20 cellular contexts compared by ENCODE assay signal in the genomic region with DNA sequence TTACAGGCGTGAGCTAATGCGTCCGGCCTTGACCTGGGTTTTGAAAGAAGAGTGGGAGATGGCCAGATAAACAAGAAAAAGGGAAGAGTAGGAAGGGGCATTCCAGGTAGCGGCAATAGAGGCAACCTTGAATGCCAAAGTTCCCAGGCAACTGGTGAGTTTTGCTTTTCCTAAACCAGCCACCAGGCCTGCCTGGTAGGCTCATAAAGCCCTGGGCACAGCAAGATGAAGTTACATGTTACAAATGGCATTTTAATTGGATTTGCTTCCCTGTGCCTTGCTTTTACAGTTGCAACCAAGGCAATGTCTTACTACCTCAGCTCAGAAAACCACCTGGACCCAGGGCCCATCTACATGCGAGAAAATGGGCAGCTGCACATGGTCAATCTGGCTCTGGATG. TPM values are rescaled to one million over a fixed set of nuclear protein-coding genes. Genes with fewer than 3 reads are reported as not detected.
DNase-seq lines count a peak whose midpoint lies in the region; ATAC-seq and TF ChIP-seq lines count a peak whose summit lies in the region.
"Had no signal": no experiment of that assay in that cellular context is flagged by ENCODE, and none has a peak within 500 bp of the region (broad histone marks: within the 10 kb centered on the region; RNA-seq: fewer than 3 reads in every experiment).

No MANE protein-coding gene starts in this region.

- CTCF ChIA-PET in RWPE1 (lab: Yijun Ruan, JAX) = no interaction called here

- H3K4me2 ChIP-seq in H9 (ENCODE audit: insufficient read depth, insufficient read length, low read length) = no peak overlapping the region

- no peak overlapping the region for H3K18ac ChIP-seq in H9 (ENCODE audit: insufficient read length, low read depth, low read length)

- no peak overlapping the region for H4K5ac ChIP-seq in H9 (ENCODE audit: insufficient read length, low read depth, low read length)

- no peak overlapping the region for H3K14ac ChIP-seq in H9 (ENCODE audit: insufficient read depth, low read length)

- H3K27ac Mint-ChIP-seq in H9 (peak overlapping the region; percentile 65 to 92 (median 68); a peak in 4 of 7 replicates), brain (peak overlapping the region in 4 of 5 experiments; percentile 58 to 92 (median 84)), nephron (peak overlapping the region in 2 of 3 experiments; percentile 19 to 25)
- H3K27ac Mint-ChIP-seq: HFFc6, IgD-negative memory B cell had no signal

- no peak overlapping the region for H3K56ac ChIP-seq in H9 (ENCODE audit: insufficient read length, low read depth, low read length)

- H4K20me1 ChIP-seq in H9 (ENCODE audit: control insufficient read depth, insufficient read depth, insufficient read length) = no peaks in the 10 kb centered on the region

- no peak overlapping the region for H4K91ac ChIP-seq in H9 (ENCODE audit: insufficient read length, low read depth, low read length)

- H3K23ac ChIP-seq in H9 (ENCODE audit: insufficient read length, low read depth, low read length) = no peak overlapping the region

- H2BK120ac ChIP-seq in H9 (ENCODE audit: low read depth, low read length, poor library complexity, severe bottlenecking) = no peak overlapping the region

- no peak overlapping the region for H2BK5ac ChIP-seq in H9 (ENCODE audit: insufficient read length, low read length)

- no peak for TF ChIP-seq CTCF in H9 (conservative IDR thresholded peaks at IDR 0.05)
- TF ChIP-seq CTCF in RWPE1 (conservative IDR thresholded peaks at IDR 0.05; ENCODE audit: low read depth) = no peak
- TF ChIP-seq CTCF in brain (conservative IDR thresholded peaks at IDR 0.05) = no peak
- TF ChIP-seq CTCF in nephron (IDR thresholded peaks at IDR 0.05; ENCODE audit: unreplicated experiment in 3 of 3) = no peak
- no peak for TF ChIP-seq CTCF in GM13976 (IDR thresholded peaks at IDR 0.05; ENCODE audit: borderline replicate concordance, control extremely low read depth, extremely low read depth, insufficient read depth, missing control alignments)

- no peaks in the 10 kb centered on the region for H3K27me3 ChIP-seq in H9 (ENCODE audit: insufficient read depth, low read length)

- H3K9me3 Mint-ChIP-seq in H9 = no peaks in the 10 kb centered on the region
- no peaks in the 10 kb centered on the region for H3K9me3 Mint-ChIP-seq in brain
- H3K9me3 Mint-ChIP-seq in nephron = no peaks in the 10 kb centered on the region
- H3K9me3 Mint-ChIP-seq: HFFc6, IgD-negative memory B cell had no signal

- no peak overlapping the region for H2BK15ac ChIP-seq in H9 (ENCODE audit: low read depth, low read length)

- in situ Hi-C loops in GM13976 (cut with MboI; ENCODE audit: low sequenced_read_pairs, unreplicated experiment) = no loop called here

- no peak overlapping the region for H3K9ac ChIP-seq in H9 (ENCODE audit: extremely low read depth, insufficient read length, low read length)

- no peak overlapping the region for H2AK5ac ChIP-seq in H9 (ENCODE audit: insufficient read length, low read length)

- peaks cover 5% of the 10 kb centered on the region for H3K4me1 ChIP-seq in H9 (ENCODE audit: insufficient read depth, low read length)

- H2AFZ ChIP-seq in H9 (ENCODE audit: low read length) = no peak overlapping the region

- H3K27ac ChIP-seq in H9 (ENCODE audit: insufficient read length, low read depth, low read length) (no peak overlapping the region), RWPE1 (peak overlapping the region; percentile 34)
- H3K27ac ChIP-seq: C4-2B, HL-60 had no signal

- no peaks in the 10 kb centered on the region for H3K9me3 ChIP-seq in H9 (ENCODE audit: control insufficient read depth, low read depth, low read length)

- DNase-seq in H9 (no peak), RWPE1 (ENCODE audit: low spot score) (no peak), cortex of kidney (lab: John Stamatoyannopoulos, UW) (no peak), GM13976 (ENCODE audit: low spot score) (no peak)
- DNase-seq: DMS79 treated with DMSO at 0.1 percent for 48 hours, HFFc6, Kasumi-1, NCI-H1105, NCI-H2081, NCI-H774 had no signal

- H2BK20ac ChIP-seq in H9 (ENCODE audit: low read depth, low read length, poor library complexity, severe bottlenecking) = no peak overlapping the region

- peaks cover 5% of the 10 kb centered on the region for H3K23me2 ChIP-seq in H9 (ENCODE audit: insufficient read length, low read depth, low read length, poor library complexity, severe bottlenecking)

- no peak overlapping the region for H4K8ac ChIP-seq in H9 (replicated peaks; ENCODE audit: insufficient read length, low read depth, low read length)

- no peak overlapping the region for H2BK12ac ChIP-seq in H9 (ENCODE audit: insufficient read length, low read depth, low read length)

- H3K4me3 Mint-ChIP-seq in H9 (no peak overlapping the region), brain (peak overlapping the region in 1 of 5 experiments; percentile 18), nephron (no peak overlapping the region)
- H3K4me3 Mint-ChIP-seq: HFFc6 had no signal

- H3K36me3 Mint-ChIP-seq in H9 (ENCODE audit: insufficient read depth in 1 of 3, low read depth in 3 of 3) (peaks cover 8 to 45% (median 33%) of the 10 kb centered on the region in 3 experiments), brain (peaks cover 38% of the 10 kb centered on the region), nephron (ENCODE audit: low read depth) (peaks cover 30% of the 10 kb centered on the region)

- POLR2A ChIA-PET in RWPE1 (lab: Yijun Ruan, JAX; ENCODE audit: low non-redundant PET) = no interaction called here

- no CpG with 5 or more reads among the region's 5 CpGs for WGBS in H9 (ENCODE audit: extremely low coverage, insufficient read length, low lambda C conversion rate)

- no peaks in the 10 kb centered on the region; the same call in 1 of the 2 replicates for H3K79me2 ChIP-seq in H9 (ENCODE audit: insufficient read depth, low read length)

- no peaks in the 10 kb centered on the region; the same call in none of the 2 replicates for H3K27me3 Mint-ChIP-seq in H9 (ENCODE audit: low read depth)
- H3K27me3 Mint-ChIP-seq in brain = no peaks in the 10 kb centered on the region
- H3K27me3 Mint-ChIP-seq in nephron (ENCODE audit: low read depth) = no peaks in the 10 kb centered on the region
- H3K27me3 Mint-ChIP-seq: IgD-negative memory B cell had no signal

- H3K4me1 Mint-ChIP-seq in H9 (peaks cover 47 to 49% of the 10 kb centered on the region in 2 experiments), brain (peaks cover 80% of the 10 kb centered on the region), nephron (peaks cover 46% of the 10 kb centered on the region)

- ATAC-seq in GM19395 (IDR thresholded peaks at IDR 0.05; ENCODE audit: unreplicated experiment) = no peak
- ATAC-seq: Panc1, Right ventricle myocardium inferior had no signal

- no peaks in the 10 kb centered on the region for H3K79me1 ChIP-seq in H9 (ENCODE audit: insufficient read depth, low read depth, low read length, poor library complexity, severe bottlenecking)

- no peak overlapping the region for H3T11ph ChIP-seq in H9 (ENCODE audit: low read length)

- H3K4ac ChIP-seq in H9 (ENCODE audit: low read depth, low read length) = no peak overlapping the region

RNA-seq across cellular contexts. Expression of gene LRRC42, which starts 5.5 kb away (rescaled TPM):
- 36.3 and 38.2 TPM in 2 replicates for total RNA-seq in H9 (2021)
- polyA plus RNA-seq in brain (ENCODE audit: insufficient read depth, low read depth, low replicate concordance) = 42.9 TPM

RNA-seq across cellular contexts. Expression of gene IFT25, which starts 6.2 kb away (rescaled TPM):
- 33.6 and 36.8 TPM in 2 replicates for total RNA-seq in H9 (2021)
- polyA plus RNA-seq in brain (ENCODE audit: insufficient read depth, low read depth, low replicate concordance) = 32.2 TPM

RNA-seq across cellular contexts. Expression of gene DIO1, which starts 57.7 kb away (rescaled TPM):
- total RNA-seq in H9 (2021) = not detected in 2 replicates
- polyA plus RNA-seq in brain (ENCODE audit: insufficient read depth, low read depth, low replicate concordance) = not detected
- total RNA-seq: HFFc6, NCI-H460, Right ventricle myocardium inferior, SK-MEL-5 had no signal

Comparison
In these comparisons a context has a peak if more than half of its experiments do, and no peak if none do; other contexts are left out.
1. H3K27ac Mint-ChIP-seq: peak in every context shown above with its lines; median percentile 84 in brain; 68 in H9; 22 in nephron.